ENCODE assay signal across 12 cellular contexts in genomic region chr14:52948836-52949235, GRCh38. TPM values are rescaled to one million over a fixed set of nuclear protein-coding genes. Genes with fewer than 3 reads are reported as not detected.
DNase-seq lines count a peak whose midpoint lies in the region; ATAC-seq and TF ChIP-seq lines count a peak whose summit lies in the region.
"Had no signal": no experiment of that assay in that cellular context is flagged by ENCODE, and none has a peak within 500 bp of the region (broad histone marks: within the 10 kb centered on the region; RNA-seq: fewer than 3 reads in every experiment).

No MANE protein-coding gene starts in this region.

- H3K79me2 ChIP-seq in osteoblast (ENCODE audit: insufficient read depth, low read length): peaks cover 74% of the 10 kb centered on the region
- H3K79me2 ChIP-seq in MM.1S (ENCODE audit: low read length): no peaks in the 10 kb centered on the region

- H3K4me2 ChIP-seq in osteoblast (ENCODE audit: insufficient read depth, low read length): peak overlapping the region; percentile 83
- no peak overlapping the region for H3K4me2 ChIP-seq in MM.1S (ENCODE audit: low read depth, low read length)

- no peaks in the 10 kb centered on the region; the same call in 1 of the 2 replicates for H3K36me3 ChIP-seq in Panc1 (ENCODE audit: control insufficient read depth, insufficient read depth, low read length)
- peaks cover 30% of the 10 kb centered on the region for H3K36me3 ChIP-seq in osteoblast (ENCODE audit: insufficient read depth, low read length)
- H3K36me3 ChIP-seq in MM.1S (replicated peaks; ENCODE audit: insufficient read depth, low read length): no peaks in the 10 kb centered on the region
- no peaks in the 10 kb centered on the region for H3K36me3 ChIP-seq in prostate gland
- H3K36me3 ChIP-seq: neutrophil had no signal

- DNase-seq in AG04450 (ENCODE audit: low read depth, low spot score) (no peak), Panc1 (ENCODE audit: low read depth, low spot score) (no peak), fibroblast of pulmonary artery (ENCODE audit: low read depth) (no peak), osteoblast (ENCODE audit: insufficient read length, low spot score, missing footprints) (peak; percentile 60), MM.1S (no peak), NCI-H2081 treated with DMSO at 0.1 percent for 48 hours (lab: John Stamatoyannopoulos, UW) (no peak), prostate gland (ENCODE audit: low spot score) (no peak), NCI-H2107 treated with DMSO at 0.1 percent for 48 hours (lab: John Stamatoyannopoulos, UW; ENCODE audit: unreplicated experiment) (no peak)
- DNase-seq: activated effector memory CD4-positive, alpha-beta T cell treated with Interleukin-2 at 50 U/mL for 16 hours; NCI-H2227 treated with DMSO at 0.1 percent for 48 hours had no signal

- ATAC-seq in Panc1: no peak

- H3K27me3 ChIP-seq in AG04450 (ENCODE audit: control insufficient read depth, insufficient read depth, low read length): no peaks in the 10 kb centered on the region
- H3K27me3 ChIP-seq in Panc1 (ENCODE audit: control insufficient read depth, insufficient read depth, low read length): no peaks in the 10 kb centered on the region
- no peaks in the 10 kb centered on the region for H3K27me3 ChIP-seq in osteoblast (ENCODE audit: insufficient read depth, low read length)
- H3K27me3 ChIP-seq in MM.1S (replicated peaks; ENCODE audit: insufficient read depth, low read length): no peaks in the 10 kb centered on the region
- H3K27me3 ChIP-seq in prostate gland (replicated peaks; ENCODE audit: insufficient read depth): no peaks in the 10 kb centered on the region

- no peaks in the 10 kb centered on the region; the same call in 1 of the 2 replicates for H3K9me3 ChIP-seq in AG04450 (ENCODE audit: control insufficient read depth, insufficient read depth, low read length)
- H3K9me3 ChIP-seq in Panc1 (ENCODE audit: control insufficient read depth, insufficient read depth, low read depth, low read length): no peaks in the 10 kb centered on the region
- no peaks in the 10 kb centered on the region for H3K9me3 ChIP-seq in osteoblast (ENCODE audit: low read depth, low read length)
- H3K9me3 ChIP-seq in MM.1S (replicated peaks; ENCODE audit: insufficient read depth, low read length): no peaks in the 10 kb centered on the region
- no peaks in the 10 kb centered on the region for H3K9me3 ChIP-seq in prostate gland
- H3K9me3 ChIP-seq: neutrophil had no signal

- H3K27ac ChIP-seq in AG04450 (ENCODE audit: low read depth, low read length) (no peak overlapping the region), Panc1 (ENCODE audit: low read length) (peak overlapping the region; percentile 13; the same call in 1 of the 2 replicates), osteoblast (ENCODE audit: low read depth, low read length) (peak overlapping the region; percentile 14), MM.1S (ENCODE audit: low read length) (no peak overlapping the region), prostate gland (peak overlapping the region in 1 of 2 donors; percentile 2)
- H3K27ac ChIP-seq: neutrophil had no signal

- no peak overlapping the region for H2AFZ ChIP-seq in osteoblast (ENCODE audit: low read length)
- no peak overlapping the region for H2AFZ ChIP-seq in MM.1S (ENCODE audit: low read length)

- H4K20me1 ChIP-seq in osteoblast (ENCODE audit: insufficient read depth, low read length) (peaks cover 63% of the 10 kb centered on the region), MM.1S (ENCODE audit: insufficient read depth, low read length) (no peaks in the 10 kb centered on the region)

- peak overlapping the region; percentile 100 for H3K4me3 ChIP-seq in AG04450 (ENCODE audit: low read depth, low read length)
- peak overlapping the region; percentile 74 to 93 for H3K4me3 ChIP-seq in Panc1 (ENCODE audit: low read depth in 2 of 2, low read length in 2 of 2)
- peak overlapping the region; percentile 99 for H3K4me3 ChIP-seq in fibroblast of pulmonary artery (replicated peaks; ENCODE audit: low read depth, low read length)
- H3K4me3 ChIP-seq in osteoblast (ENCODE audit: insufficient read depth, low read length): peak overlapping the region; percentile 79
- no peak overlapping the region for H3K4me3 ChIP-seq in MM.1S (ENCODE audit: low read length)
- H3K4me3 ChIP-seq in prostate gland: peak overlapping the region in 1 of 2 donors; percentile 92

- POLR2A ChIA-PET in AG04450 (lab: Yijun Ruan, JAX) (interaction anchor here (0.6 to 1.0 kb wide), 3 partner anchors 13 to 817 kb away, joined by 4 to 8 read pairs (median 4); no protein-coding TSS in a partner anchor), Panc1 (lab: Charles Lee) (no interaction called here)

- H3F3A ChIP-seq in MM.1S (ENCODE audit: insufficient read depth, low read length): no peaks in the 10 kb centered on the region

- CTCF ChIA-PET in AG04450 (lab: Charles Lee) (interaction anchor here (0.5 to 1.7 kb wide), 6 partner anchors 12 to 649 kb away, joined by 3 to 6 read pairs (median 3); no protein-coding TSS in a partner anchor), Panc1 (lab: Charles Lee) (interaction anchor here (0.8 kb wide), 1 partner anchor 61 kb away, joined by 13 read pairs; no protein-coding TSS in a partner anchor)

- BruUV-seq in Panc1 (replicated peaks; lab: Mats Ljungman, UMichigan): no TSS peak

- peaks cover 8% of the 10 kb centered on the region for H3K4me1 ChIP-seq in Panc1 (ENCODE audit: control insufficient read depth, insufficient read depth, low read length)
- H3K4me1 ChIP-seq in osteoblast (ENCODE audit: insufficient read depth, low read length): peaks cover 34% of the 10 kb centered on the region
- no peaks in the 10 kb centered on the region for H3K4me1 ChIP-seq in MM.1S (ENCODE audit: low read length)
- H3K4me1 ChIP-seq in prostate gland (replicated peaks): peaks cover 12% of the 10 kb centered on the region

- intact Hi-C loops in Panc1 (cut with micrococcal nuclease; ENCODE audit: unreplicated experiment) (no loop called here), prostate gland (cut with DNase I) (loop anchor here (10.0 kb wide), 1 partner anchor 74 kb away; no protein-coding TSS in a partner anchor)

- H3K9ac ChIP-seq in MM.1S (ENCODE audit: low read length): no peak overlapping the region

- no peaks in the 10 kb centered on the region for H3K9me2 ChIP-seq in MM.1S (replicated peaks; ENCODE audit: insufficient read depth, low read length)

- in situ Hi-C loops in Panc1 (cut with HindIII; ENCODE audit: low pct_unique_long_range_greater_than_20kb, low sequenced_read_pairs): no loop called here

- TF ChIP-seq POLR2A in prostate gland (IDR thresholded peaks at IDR 0.05): no peak

- no peak for TF ChIP-seq CTCF in AG04450 (IDR thresholded peaks at IDR 0.05; ENCODE audit: low read depth, low read length)
- no peak for TF ChIP-seq CTCF in Panc1 (IDR thresholded peaks at IDR 0.05)
- no peak for TF ChIP-seq CTCF in fibroblast of pulmonary artery (IDR thresholded peaks at IDR 0.05; ENCODE audit: low read length, missing control alignments)
- no peak for TF ChIP-seq CTCF in osteoblast (IDR thresholded peaks at IDR 0.05; ENCODE audit: extremely low read depth, low read depth, low read length)
- no peak for TF ChIP-seq CTCF in MM.1S (IDR thresholded peaks at IDR 0.05; ENCODE audit: low read length)
- no peak for TF ChIP-seq CTCF in prostate gland (IDR thresholded peaks at IDR 0.05)

RNA-seq across cellular contexts. Expression of gene FERMT2, which starts 2.0 kb away (rescaled TPM):
- 336 and 485 TPM in 2 replicates for polyA plus RNA-seq in AG04450 (2011; rRNA removed)
- 166 and 200 TPM in 2 replicates for polyA minus RNA-seq in AG04450 (2011; rRNA and poly(A)+ RNA removed)
- total RNA-seq in Panc1 (2021; ENCODE audit: unreplicated experiment): 33.3 TPM
- polyA plus RNA-seq in Panc1 (2012; ENCODE audit: insufficient read length): 27.9 TPM
- total RNA-seq in osteoblast: 220 and 280 TPM in 2 replicates
- 10 to 100 TPM; 38.8 to 62.9 TPM for total RNA-seq in prostate gland
- polyA plus RNA-seq: CD14-positive monocyte had no signal

Comparison
In these comparisons a context has a peak if more than half of its experiments do, and no peak if none do; other contexts are left out.
1. H3K27ac ChIP-seq: peak in Panc1 (single experiment) and osteoblast (single experiment); none in AG04450 (single experiment) and MM.1S (single experiment).